In genomic region chr7:25720427-25720826, GRCh38 we compare ENCODE assay signal across 8 cellular contexts.
DNase-seq lines count a peak whose midpoint lies in the region; FAIRE-seq and TF ChIP-seq lines count a peak whose summit lies in the region.
"Had no signal": no experiment of that assay in that cellular context is flagged by ENCODE, and none has a peak within 500 bp of the region (broad histone marks: within the 10 kb centered on the region; RNA-seq: fewer than 3 reads in every experiment).

No MANE protein-coding gene starts in this region.

- no peak overlapping the region for H3K4me2 ChIP-seq in parathyroid adenoma (ENCODE audit: low read length)

- H3K27ac ChIP-seq in parathyroid adenoma, result no peak overlapping the region

- H3K9ac ChIP-seq in parathyroid adenoma, result no peak overlapping the region

- H2AFZ ChIP-seq in parathyroid adenoma, result peak overlapping the region; percentile 47

- no peaks in the 10 kb centered on the region for H3K9me3 ChIP-seq in parathyroid adenoma (ENCODE audit: control insufficient read depth, low read length)

- H3K79me2 ChIP-seq in parathyroid adenoma, result no peaks in the 10 kb centered on the region

- TF ChIP-seq CTCF in bronchial epithelial cell (IDR thresholded peaks at IDR 0.05; ENCODE audit: insufficient read depth, low read length, severe bottlenecking), result peak; percentile 61
- peak; percentile 75 for TF ChIP-seq CTCF in parathyroid adenoma (IDR thresholded peaks at IDR 0.05)

- H3K4me3 ChIP-seq in bronchial epithelial cell (ENCODE audit: low read depth, low read length), result no peak overlapping the region
- no peak overlapping the region for H3K4me3 ChIP-seq in parathyroid adenoma (ENCODE audit: low read depth, low read length)

- H3K27me3 ChIP-seq in bronchial epithelial cell (ENCODE audit: control insufficient read depth, insufficient read depth, low read length) (no peaks in the 10 kb centered on the region), parathyroid adenoma (ENCODE audit: control insufficient read depth, insufficient read depth, low read length) (no peaks in the 10 kb centered on the region)

- no peak for FAIRE-seq in bronchial epithelial cell (lab: Jason Lieb, UNC)

- H3K36me3 ChIP-seq in bronchial epithelial cell (ENCODE audit: control insufficient read depth, insufficient read depth, low read length), result no peaks in the 10 kb centered on the region
- no peaks in the 10 kb centered on the region for H3K36me3 ChIP-seq in parathyroid adenoma (ENCODE audit: control insufficient read depth, insufficient read depth, low read length)

- DNase-seq in EL, result peak; percentile 3
- peak; percentile 5 to 6 for DNase-seq in Kasumi-1 (lab: John Stamatoyannopoulos, UW)
- peak; percentile 7 for DNase-seq in bronchial epithelial cell (ENCODE audit: low read depth)
- DNase-seq in germinal center (ENCODE audit: low spot score), result no peak
- no peak for DNase-seq in SKM-1 treated with dmso at 0.1 percent for 144 hours (lab: John Stamatoyannopoulos, UW; ENCODE audit: unreplicated experiment)
- DNase-seq in cerebellar nuclear complex (lab: John Stamatoyannopoulos, UW), result no peak
- DNase-seq: stimulated activated CD4-positive, alpha-beta T cell treated with anti-CD3 and anti-CD28 coated beads, Interleukin-2, amount 100 ng/mL, for 48 hours had no signal

- H3K4me1 ChIP-seq in parathyroid adenoma, result peaks cover 4% of the 10 kb centered on the region

Comparison
In these comparisons a context has a peak if more than half of its experiments do, and no peak if none do; other contexts are left out.
1. DNase-seq: peak in EL (single experiment), Kasumi-1 (2 of 2) and bronchial epithelial cell (single experiment); none in germinal center (single experiment), SKM-1 treated with dmso at 0.1 percent for 144 hours (single experiment) and cerebellar nuclear complex (0 of 2).